8 cellular contexts compared by ENCODE assay signal in genomic region chr9:38068616-38068865, GRCh38. TPM values are rescaled to one million over a fixed set of nuclear protein-coding genes. Genes with fewer than 3 reads are reported as not detected.
A peak's percentile ranks its signal among the peaks of the same experiment; 100 is the strongest.
DNase-seq lines count a peak whose midpoint lies in the region; ATAC-seq and TF ChIP-seq lines count a peak whose summit lies in the region.

No MANE protein-coding gene starts in this region.

- peak overlapping the region; percentile 64; the same call in 1 of the 2 replicates for H3K27ac ChIP-seq in DND-41 (ENCODE audit: low read length)
- H3K27ac ChIP-seq in HL-60 (replicated peaks) = no peak overlapping the region
- peak overlapping the region; percentile 88 for H3K27ac ChIP-seq in muscle layer of colon (ENCODE audit: low read depth, low read length)
- peak overlapping the region; percentile 87 for H3K27ac ChIP-seq in vagina

- TF ChIP-seq CTCF in DND-41 (IDR thresholded peaks at IDR 0.05; ENCODE audit: borderline replicate concordance, extremely low read depth, low read length, poor library complexity, severe bottlenecking) (peak; percentile 49), HL-60 (IDR thresholded peaks at IDR 0.05; ENCODE audit: insufficient read depth, low read length) (no peak), vagina (IDR thresholded peaks at IDR 0.05) (no peak)

- peaks cover 18% of the 10 kb centered on the region for H4K20me1 ChIP-seq in DND-41 (ENCODE audit: insufficient read depth, low read length)

- no peak for TF ChIP-seq POLR2A in vagina (IDR thresholded peaks at IDR 0.05)

- DNase-seq in DND-41 = peak; percentile 50
- DNase-seq in HL-60 (ENCODE audit: low read depth in 1 of 2, low spot score in 1 of 2) = no peak
- DNase-seq in activated CD4-positive, alpha-beta T cell treated with anti-CD3 and anti-CD28 coated beads for 48 hours = peak; percentile 38
- peak; percentile 24 for DNase-seq in epidermal melanocyte (ENCODE audit: insufficient read length, low spot score)
- no peak for DNase-seq in vagina (ENCODE audit: extremely low spot score in 2 of 2)
- no peak for DNase-seq in SHP77 (lab: John Stamatoyannopoulos, UW)

- H3K27me3 ChIP-seq in DND-41 (ENCODE audit: insufficient read depth, low read length, poor library complexity) (peaks cover 20% of the 10 kb centered on the region), HL-60 (ENCODE audit: insufficient read depth, poor library complexity, severe bottlenecking) (peaks cover 16% of the 10 kb centered on the region), muscle layer of colon (ENCODE audit: control insufficient read depth in 1 of 2, insufficient read depth in 2 of 2, low read length in 2 of 2) (no peaks in the 10 kb centered on the region), vagina (no peaks in the 10 kb centered on the region)

- H3K4me1 ChIP-seq in DND-41 (ENCODE audit: insufficient read depth, low read length) (peaks cover 39% of the 10 kb centered on the region), muscle layer of colon (ENCODE audit: insufficient read depth, low read length) (peaks cover 41% of the 10 kb centered on the region), vagina (peaks cover 48% of the 10 kb centered on the region)

- H3K4me3 ChIP-seq in DND-41 (ENCODE audit: low read depth in 1 of 2, low read length in 2 of 2) (peak overlapping the region; percentile 38 to 80; a peak in 3 of 4 replicates), HL-60 (replicated peaks; ENCODE audit: insufficient read depth, low read length) (peak overlapping the region; percentile 57), muscle layer of colon (ENCODE audit: low read depth in 1 of 2, low read length in 2 of 2) (peak overlapping the region; percentile 84 to 87), vagina (peak overlapping the region; percentile 91 to 94)

- ATAC-seq in DND-41 (ENCODE audit: insufficient read depth, low read depth) = peak; percentile 65
- ATAC-seq in GM21381 (IDR thresholded peaks at IDR 0.05; ENCODE audit: unreplicated experiment) = peak; percentile 35

- H3K79me2 ChIP-seq in DND-41 (ENCODE audit: insufficient read depth, low read length) = no peaks in the 10 kb centered on the region

- peak overlapping the region; percentile 90 for H2AFZ ChIP-seq in DND-41 (ENCODE audit: low read depth, low read length)

- no peaks in the 10 kb centered on the region for H3K9me3 ChIP-seq in DND-41 (ENCODE audit: insufficient read depth, low read length, severe bottlenecking)
- H3K9me3 ChIP-seq in muscle layer of colon (ENCODE audit: low read length) = no peaks in the 10 kb centered on the region
- no peaks in the 10 kb centered on the region for H3K9me3 ChIP-seq in vagina

- no peaks in the 10 kb centered on the region for H3K36me3 ChIP-seq in DND-41 (ENCODE audit: insufficient read depth, low read length)
- no peaks in the 10 kb centered on the region for H3K36me3 ChIP-seq in muscle layer of colon (ENCODE audit: insufficient read depth, low read length)
- no peaks in the 10 kb centered on the region for H3K36me3 ChIP-seq in vagina

- intact Hi-C loops in vagina (cut with DNase I) = loop anchor here (5.0 kb wide), 3 partner anchors 46 to 156 kb away; no protein-coding TSS in a partner anchor

- peak overlapping the region; percentile 87 for H3K4me2 ChIP-seq in DND-41 (ENCODE audit: insufficient read depth, low read length)

- H3K9ac ChIP-seq in DND-41 (ENCODE audit: low read depth, low read length) = peak overlapping the region; percentile 77
- no peak overlapping the region for H3K9ac ChIP-seq in muscle layer of colon (ENCODE audit: low read length)

RNA-seq across cellular contexts. Expression of gene SHB, which starts 0.5 kb away (rescaled TPM):
- 20.9 TPM for total RNA-seq in vagina

Comparison
In these comparisons a context has a peak if more than half of its experiments do, and no peak if none do; other contexts are left out.
1. DNase-seq: peak in DND-41 (single experiment), activated CD4-positive, alpha-beta T cell treated with anti-CD3 and anti-CD28 coated beads for 48 hours (single experiment) and epidermal melanocyte (single experiment); none in HL-60 (0 of 2), vagina (0 of 2) and SHP77 (0 of 2).
2. Peak in every context shown above with its lines, with median percentiles within 50 percentile points of each other: H3K4me3 ChIP-seq.